ENCODE assay signal across 9 cellular contexts in genomic region chr11:16909375-16910035, GRCh38.
DNase-seq lines count a peak whose midpoint lies in the region; ATAC-seq and TF ChIP-seq lines count a peak whose summit lies in the region.
"Had no signal": no experiment of that assay in that cellular context is flagged by ENCODE, and none has a peak within 500 bp of the region (broad histone marks: within the 10 kb centered on the region; RNA-seq: fewer than 3 reads in every experiment).

No MANE protein-coding gene starts in this region.

- CTCF ChIA-PET in IMR-90 (lab: Yijun Ruan, JAX) = interaction anchor here (0.6 kb wide), 1 partner anchor 124 kb away, joined by 4 read pairs; no protein-coding TSS in a partner anchor

- H3K4me3 Mint-ChIP-seq in activated T-cell treated with anti-CD3 and anti-CD28 coated beads, Interleukin-2, amount 50 U/mL, for 4 hours = no peak overlapping the region

- peaks cover 5% of the 10 kb centered on the region for H3K27me3 ChIP-seq in IMR-90 (ENCODE audit: control insufficient read depth, insufficient read depth, low read length)
- H3K27me3 ChIP-seq in upper lobe of right lung = no peaks in the 10 kb centered on the region
- H3K27me3 ChIP-seq in colonic mucosa = no peaks in the 10 kb centered on the region
- H3K27me3 ChIP-seq: gastroesophageal sphincter had no signal

- H3K18ac ChIP-seq in IMR-90 (ENCODE audit: low read depth, low read length) = no peak overlapping the region

- H4K91ac ChIP-seq in IMR-90 (ENCODE audit: insufficient read depth, low read depth, low read length) = no peak overlapping the region

- dilution Hi-C loops in IMR-90 (cut with HindIII; ENCODE audit: low sequenced_read_pairs, unreplicated experiment) = no loop called here

- no peaks in the 10 kb centered on the region for H3K9me1 ChIP-seq in IMR-90 (ENCODE audit: insufficient read depth, low read length)

- H3K4me3 ChIP-seq in IMR-90 (ENCODE audit: insufficient read depth, low read depth, low read length) (no peak overlapping the region), upper lobe of right lung (no peak overlapping the region), colonic mucosa (no peak overlapping the region)
- H3K4me3 ChIP-seq: gastroesophageal sphincter had no signal

- TF ChIP-seq CTCF in IMR-90 (conservative IDR thresholded peaks at IDR 0.05; ENCODE audit: low read depth, low read length) (no peak), upper lobe of right lung (IDR thresholded peaks at IDR 0.05) (no peak), colonic mucosa (IDR thresholded peaks at IDR 0.05) (no peak)

- H4K20me1 ChIP-seq in IMR-90 (ENCODE audit: insufficient read depth, low read length) = no peaks in the 10 kb centered on the region

- H3K27ac ChIP-seq in IMR-90 (ENCODE audit: insufficient read depth, low read length) = no peak overlapping the region
- H3K27ac ChIP-seq in upper lobe of right lung = no peak overlapping the region
- H3K27ac ChIP-seq in colonic mucosa = no peak overlapping the region
- H3K27ac ChIP-seq: gastroesophageal sphincter had no signal

- no peak overlapping the region for H3K9ac ChIP-seq in IMR-90 (ENCODE audit: low read depth, low read length)
- H3K9ac ChIP-seq in colonic mucosa (ENCODE audit: low read depth in 2 of 2, low read length in 2 of 2) = no peak overlapping the region

- DNase-seq in activated T-cell treated with anti-CD3 and anti-CD28 coated beads, Interleukin-2, amount 50 U/mL, for 4 hours = no peak
- no peak for DNase-seq in activated T-cell treated with anti-CD3 and anti-CD28 coated beads for 4 hours
- no peak for DNase-seq in IMR-90
- DNase-seq in upper lobe of right lung = no peak
- no peak for DNase-seq in left ventricle myocardium superior
- DNase-seq in NCI-H345 (lab: John Stamatoyannopoulos, UW) = no peak
- DNase-seq in colonic mucosa = no peak

- H2AK9ac ChIP-seq in IMR-90 (replicated peaks; ENCODE audit: low read depth, low read length, poor library complexity) = no peak overlapping the region

- no peak overlapping the region for H3K4me2 ChIP-seq in IMR-90 (ENCODE audit: low read depth, low read length)

- no peak overlapping the region for H3K14ac ChIP-seq in IMR-90 (replicated peaks; ENCODE audit: low read depth, low read length)

- no peaks in the 10 kb centered on the region for H3K36me3 Mint-ChIP-seq in activated T-cell treated with anti-CD3 and anti-CD28 coated beads, Interleukin-2, amount 50 U/mL, for 4 hours (ENCODE audit: insufficient read depth)

- H2AK5ac ChIP-seq in IMR-90 (ENCODE audit: low read depth, low read length) = no peak overlapping the region

- POLR2A ChIA-PET in IMR-90 (lab: Charles Lee; ENCODE audit: unreplicated experiment) = no interaction called here

- H2BK120ac ChIP-seq in IMR-90 (ENCODE audit: low read depth, low read length) = no peak overlapping the region

- H2BK15ac ChIP-seq in IMR-90 (ENCODE audit: low read depth, low read length) = no peak overlapping the region

- no peak overlapping the region for H3K56ac ChIP-seq in IMR-90 (ENCODE audit: extremely low read depth, insufficient read depth, low read length)

- H3K36me3 ChIP-seq in IMR-90 (ENCODE audit: control insufficient read depth, insufficient read depth, low read length) (no peaks in the 10 kb centered on the region), upper lobe of right lung (no peaks in the 10 kb centered on the region), colonic mucosa (no peaks in the 10 kb centered on the region)
- H3K36me3 ChIP-seq: gastroesophageal sphincter had no signal

- H3K27me3 Mint-ChIP-seq in activated T-cell treated with anti-CD3 and anti-CD28 coated beads, Interleukin-2, amount 50 U/mL, for 4 hours (ENCODE audit: low read depth) = no peaks in the 10 kb centered on the region

- in situ Hi-C loops in IMR-90 (cut with MboI; ENCODE audit: low sequenced_read_pairs) = no loop called here

- H2AFZ ChIP-seq in IMR-90 (replicated peaks; ENCODE audit: low read length, poor library complexity) = peak overlapping the region; percentile 32

- no peak overlapping the region for H3K4ac ChIP-seq in IMR-90 (ENCODE audit: low read depth, low read length)

- intact Hi-C loops in IMR-90 (cut with micrococcal nuclease) = no loop called here
- intact Hi-C loops in upper lobe of right lung (cut with DNase I) = no loop called here
- intact Hi-C loops in left ventricle myocardium superior (cut with micrococcal nuclease) = no loop called here
- intact Hi-C loops in colonic mucosa (cut with DNase I) = loop anchor here (10.0 kb wide), 1 partner anchor 85 kb away; no protein-coding TSS in a partner anchor

- no peaks in the 10 kb centered on the region for H3K9me3 ChIP-seq in IMR-90 (ENCODE audit: control insufficient read depth, insufficient read depth, low read length)
- no peaks in the 10 kb centered on the region for H3K9me3 ChIP-seq in upper lobe of right lung
- no peaks in the 10 kb centered on the region for H3K9me3 ChIP-seq in colonic mucosa
- H3K9me3 ChIP-seq: gastroesophageal sphincter had no signal

- TF ChIP-seq POLR2A in IMR-90 (IDR thresholded peaks at IDR 0.05; ENCODE audit: low read depth, low read length) = no peak

- no CpG with 5 or more reads among the region's 3 CpGs for WGBS in IMR-90 (ENCODE audit: extremely low coverage in 2 of 2, insufficient read length in 1 of 2), 2 experiments

- H3K4me1 Mint-ChIP-seq in activated T-cell treated with anti-CD3 and anti-CD28 coated beads, Interleukin-2, amount 50 U/mL, for 4 hours (ENCODE audit: low read depth) = peaks cover 7% of the 10 kb centered on the region

- H3K9me3 Mint-ChIP-seq in activated T-cell treated with anti-CD3 and anti-CD28 coated beads, Interleukin-2, amount 50 U/mL, for 4 hours = no peaks in the 10 kb centered on the region

- no peak overlapping the region for H4K8ac ChIP-seq in IMR-90 (ENCODE audit: low read depth in 2 of 2, low read length in 2 of 2)

- no TSS peak for BruUV-seq in IMR-90 (replicated peaks; lab: Mats Ljungman, UMichigan)

- no peak overlapping the region for H4K5ac ChIP-seq in IMR-90 (ENCODE audit: low read depth, low read length)

- no peak overlapping the region for H2BK5ac ChIP-seq in IMR-90 (ENCODE audit: low read depth, low read length, poor library complexity, severe bottlenecking)

- no peak for TF ChIP-seq RAD21 in IMR-90 (IDR thresholded peaks at IDR 0.05; ENCODE audit: low read length)

- no peak overlapping the region for H3K23ac ChIP-seq in IMR-90 (ENCODE audit: low read depth, low read length)

- H3K4me1 ChIP-seq in IMR-90 (ENCODE audit: control insufficient read depth, insufficient read depth, low read length) (no peaks in the 10 kb centered on the region), upper lobe of right lung (no peaks in the 10 kb centered on the region), colonic mucosa (no peaks in the 10 kb centered on the region)

- no peak overlapping the region for H2BK20ac ChIP-seq in IMR-90 (ENCODE audit: low read depth, low read length)

- peak; percentile 53 to 56 for ATAC-seq in activated T-cell treated with anti-CD3 and anti-CD28 coated beads, Interleukin-2, amount 50 U/mL, for 4 hours
- peak; percentile 69 for ATAC-seq in HG02623 (IDR thresholded peaks at IDR 0.05; ENCODE audit: unreplicated experiment)
- no peak for ATAC-seq in IMR-90 (ENCODE audit: low read depth)
- peak; percentile 47 for ATAC-seq in upper lobe of right lung
- no peak for ATAC-seq in left ventricle myocardium superior
- ATAC-seq: gastroesophageal sphincter had no signal

- no peaks in the 10 kb centered on the region for H3K79me1 ChIP-seq in IMR-90 (ENCODE audit: low read depth in 1 of 2, low read length in 2 of 2)

TF ChIP-seq in IMR-90, 13 proteins besides CTCF, POLR2A, EP300 and RAD21:
- no peak for TF ChIP-seq CEBPB (IDR thresholded peaks at IDR 0.05; ENCODE audit: low read depth, low read length)
- TF ChIP-seq FOS (IDR thresholded peaks at IDR 0.05; ENCODE audit: low read depth, low read length) = no peak
- TF ChIP-seq BHLHE40 (IDR thresholded peaks at IDR 0.05; ENCODE audit: low read depth, low read length) = no peak
- no peak for TF ChIP-seq ELK1 (IDR thresholded peaks at IDR 0.05; ENCODE audit: borderline replicate concordance, low read depth, low read length)
- TF ChIP-seq MAZ (IDR thresholded peaks at IDR 0.05; ENCODE audit: borderline replicate concordance, low read depth, low read length) = no peak
- no peak for TF ChIP-seq USF2 (IDR thresholded peaks at IDR 0.05; ENCODE audit: low read depth, low read length)
- no peak for TF ChIP-seq MXI1 (IDR thresholded peaks at IDR 0.05; ENCODE audit: borderline replicate concordance, low read depth, low read length)
- TF ChIP-seq RFX5 (IDR thresholded peaks at IDR 0.05; ENCODE audit: low read depth, low read length) = no peak
- no peak for TF ChIP-seq RCOR1 (IDR thresholded peaks at IDR 0.05; ENCODE audit: insufficient replicate concordance, low read length)
- TF ChIP-seq MAFK (IDR thresholded peaks at IDR 0.05; ENCODE audit: low read depth, low read length) = no peak
- no peak for TF ChIP-seq SMC3 (IDR thresholded peaks at IDR 0.05; ENCODE audit: low read depth, low read length)
- TF ChIP-seq CHD1 (IDR thresholded peaks at IDR 0.05; ENCODE audit: low read depth, low read length) = no peak
- TF ChIP-seq NFE2L2 (IDR thresholded peaks at IDR 0.05; ENCODE audit: low read depth, low read length) = no peak

Comparison
In these comparisons a context has a peak if more than half of its experiments do, and no peak if none do; other contexts are left out.
1. ATAC-seq: peak in activated T-cell treated with anti-CD3 and anti-CD28 coated beads, Interleukin-2, amount 50 U/mL, for 4 hours (2 of 2), HG02623 (single experiment) and upper lobe of right lung (single experiment); none in IMR-90 (single experiment) and left ventricle myocardium superior (single experiment).